Comparison of ENCODE assay signal across 8 cellular contexts in the genomic region with DNA sequence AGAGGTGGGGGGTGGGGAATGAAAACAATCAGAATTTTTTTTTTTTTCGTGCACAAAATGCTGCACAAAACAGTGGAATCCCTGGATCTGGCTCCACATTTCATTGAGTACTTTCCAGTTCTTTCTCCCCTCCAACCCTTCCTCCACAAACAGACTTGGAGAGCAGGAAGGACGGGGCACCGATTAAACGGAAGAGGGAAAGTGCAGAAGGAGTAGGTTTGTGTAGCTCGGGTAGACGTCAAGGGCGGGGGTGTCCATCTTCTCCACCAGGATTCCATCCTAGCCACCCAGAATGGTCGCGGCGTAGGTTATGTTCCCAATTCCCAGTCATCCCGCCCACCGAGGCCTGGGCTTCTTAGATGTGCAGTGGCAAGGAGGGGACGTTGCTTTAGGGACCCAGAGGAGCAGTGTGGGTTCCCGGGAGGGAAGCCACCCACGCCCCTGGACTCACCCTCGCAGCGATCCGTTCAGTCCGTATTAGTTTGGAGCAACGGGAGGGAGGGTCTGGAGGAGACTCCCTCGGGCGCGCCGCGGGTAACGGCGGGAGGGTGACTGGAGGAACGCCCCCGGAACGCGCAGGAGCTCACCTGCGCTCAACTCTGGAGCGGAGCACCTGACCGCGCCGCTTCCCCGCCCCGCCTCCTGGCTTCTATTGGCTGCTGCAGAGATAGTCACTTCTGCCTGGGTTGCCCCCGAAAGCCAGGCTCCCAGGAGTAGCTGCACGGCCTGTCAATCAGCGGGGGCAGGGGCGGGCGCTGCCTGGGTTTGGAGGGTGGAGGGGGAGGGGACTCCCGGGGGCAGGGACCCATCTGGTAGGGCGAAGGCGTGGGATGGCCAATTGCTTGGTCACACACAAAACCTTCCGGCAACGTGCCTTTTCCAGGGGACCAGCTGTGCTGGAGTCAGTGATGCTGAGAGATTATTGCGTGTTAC. TPM values are rescaled to one million over a fixed set of nuclear protein-coding genes. Genes with fewer than 3 reads are reported as not detected.
A peak's percentile ranks its signal among the peaks of the same experiment; 100 is the strongest.
DNase-seq lines count a peak whose midpoint lies in the region; ATAC-seq and TF ChIP-seq lines count a peak whose summit lies in the region.

A gene with protein sequence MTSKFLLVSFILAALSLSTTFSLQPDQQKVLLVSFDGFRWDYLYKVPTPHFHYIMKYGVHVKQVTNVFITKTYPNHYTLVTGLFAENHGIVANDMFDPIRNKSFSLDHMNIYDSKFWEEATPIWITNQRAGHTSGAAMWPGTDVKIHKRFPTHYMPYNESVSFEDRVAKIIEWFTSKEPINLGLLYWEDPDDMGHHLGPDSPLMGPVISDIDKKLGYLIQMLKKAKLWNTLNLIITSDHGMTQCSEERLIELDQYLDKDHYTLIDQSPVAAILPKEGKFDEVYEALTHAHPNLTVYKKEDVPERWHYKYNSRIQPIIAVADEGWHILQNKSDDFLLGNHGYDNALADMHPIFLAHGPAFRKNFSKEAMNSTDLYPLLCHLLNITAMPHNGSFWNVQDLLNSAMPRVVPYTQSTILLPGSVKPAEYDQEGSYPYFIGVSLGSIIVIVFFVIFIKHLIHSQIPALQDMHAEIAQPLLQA (minus strand): TSS at position 624 of the 933 bp plus-strand sequence. CDS start 2,718 bp downstream, outside the sequence.

- peaks cover 24% of the 10 kb centered on the region for H3K27me3 Mint-ChIP-seq in brain

- H3K27ac Mint-ChIP-seq in brain = peak within 1 kb of the TSS; percentile 29 to 86 (median 76)

- H3K27me3 ChIP-seq in MG63 (no peaks in the 10 kb centered on the region), skeletal muscle satellite cell (ENCODE audit: control insufficient read depth, insufficient read depth, low read length) (peaks cover 28% of the 10 kb centered on the region)

- DNase-seq in EL = peak; percentile 5
- peak; percentile 45 for DNase-seq in MG63
- DNase-seq in T-helper 9 cell = peak; percentile 45
- DNase-seq in iPS-NIHi7 (ENCODE audit: extremely low spot score) = peak; percentile 99
- no peak for DNase-seq in foreskin melanocyte

- no peaks in the 10 kb centered on the region for H3K36me3 ChIP-seq in MG63
- no peaks in the 10 kb centered on the region for H3K36me3 ChIP-seq in skeletal muscle satellite cell (ENCODE audit: insufficient read depth, low read length)

- no peaks in the 10 kb centered on the region for H3K9me3 Mint-ChIP-seq in brain

- H3K4me2 ChIP-seq in skeletal muscle satellite cell (ENCODE audit: low read length) = peak within 1 kb of the TSS; percentile 81

- H3K9me3 ChIP-seq in MG63 (no peaks in the 10 kb centered on the region), skeletal muscle satellite cell (replicated peaks; ENCODE audit: low read length) (no peaks in the 10 kb centered on the region)

- peaks cover 9% of the 10 kb centered on the region for H3K36me3 Mint-ChIP-seq in brain

- H3K4me3 ChIP-seq in MG63 (peak within 1 kb of the TSS; percentile 50), skeletal muscle satellite cell (ENCODE audit: low read length) (peak within 1 kb of the TSS; percentile 77)

- H3K9ac ChIP-seq in skeletal muscle satellite cell (ENCODE audit: low read depth, low read length) = peak within 1 kb of the TSS; percentile 28

- peaks cover 9% of the 10 kb centered on the region for H3K4me1 Mint-ChIP-seq in brain

- no peak for TF ChIP-seq CTCF in brain (conservative IDR thresholded peaks at IDR 0.05)

- peak within 1 kb of the TSS; percentile 91 to 94 (median 92) for H3K4me3 Mint-ChIP-seq in brain

- peak; percentile 95 for ATAC-seq in GM21825 (IDR thresholded peaks at IDR 0.05; ENCODE audit: unreplicated experiment)

- H3K4me1 ChIP-seq in skeletal muscle satellite cell (ENCODE audit: control insufficient read depth, insufficient read depth, low read length) = peaks cover 11% of the 10 kb centered on the region

RNA-seq across cellular contexts. Expression of the gene that starts here (rescaled TPM):
- 0.95 TPM in 1 of 2 replicates, not detected in the other for total RNA-seq in MG63 (2014; rRNA removed; shearing (Covaris generic); ENCODE audit: low replicate concordance)
- polyA plus RNA-seq in brain (ENCODE audit: insufficient read depth, low read depth, low replicate concordance) = 3.1 TPM
- 10.3 and 11.2 TPM in 2 replicates for total RNA-seq in skeletal muscle satellite cell (2012; rRNA removed)

Comparison
In these comparisons a context has a peak if more than half of its experiments do, and no peak if none do; other contexts are left out.
1. Peak in DNase-seq and H3K4me3 ChIP-seq in MG63; RNA of the gene not detected or under 1 TPM.